ENCODE assay signal across 21 cellular contexts in the genomic region with DNA sequence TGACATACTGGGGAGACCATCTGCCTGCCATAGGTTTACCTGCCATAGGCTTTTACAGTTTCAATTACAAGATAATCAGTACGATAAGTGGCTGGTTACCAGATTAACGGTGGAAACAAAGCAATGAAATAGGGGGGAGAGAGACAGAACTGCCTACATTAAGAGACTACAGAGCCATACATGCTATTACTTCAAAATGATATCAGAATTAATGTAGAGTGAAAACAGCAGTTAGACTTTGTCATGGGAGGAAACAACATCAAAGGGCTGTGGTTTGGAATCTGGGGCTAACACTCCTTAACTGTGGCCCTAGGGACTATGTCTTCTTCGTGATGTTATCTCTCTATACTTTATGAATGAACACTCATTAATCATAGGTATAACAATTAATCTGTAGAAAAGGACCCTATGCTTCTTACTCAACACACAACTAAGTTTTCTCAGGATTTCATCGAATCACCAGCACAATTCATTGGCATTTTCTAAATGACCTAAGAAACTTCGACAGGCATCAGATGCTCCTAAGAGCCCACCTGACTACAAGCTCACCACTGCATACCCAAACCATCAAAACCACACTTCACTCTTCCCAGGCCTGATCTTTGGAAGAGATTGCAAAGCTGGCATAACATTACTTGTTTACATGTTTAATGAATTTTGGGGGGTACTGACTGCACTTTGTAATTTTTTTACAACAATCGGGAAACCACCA.
DNase-seq lines count a peak whose midpoint lies in the region; ATAC-seq and TF ChIP-seq lines count a peak whose summit lies in the region.
"Had no signal": no experiment of that assay in that cellular context is flagged by ENCODE, and none has a peak within 500 bp of the region (broad histone marks: within the 10 kb centered on the region; RNA-seq: fewer than 3 reads in every experiment).

No MANE protein-coding gene starts in this region.

- H3K27me3 ChIP-seq in DND-41 (ENCODE audit: insufficient read depth, low read length, poor library complexity), result no peaks in the 10 kb centered on the region
- no peaks in the 10 kb centered on the region for H3K27me3 ChIP-seq in mammary epithelial cell (ENCODE audit: insufficient read depth, low read length)
- H3K27me3 ChIP-seq: brain microvascular endothelial cell, thyroid gland had no signal

- CTCF ChIA-PET in mammary epithelial cell (lab: Charles Lee; ENCODE audit: low non-redundant PET), result no interaction called here

- H4K20me1 ChIP-seq in DND-41 (ENCODE audit: insufficient read depth, low read length) (no peaks in the 10 kb centered on the region), mammary epithelial cell (ENCODE audit: insufficient read depth, low read length) (no peaks in the 10 kb centered on the region)

- TF ChIP-seq CTCF in DND-41 (IDR thresholded peaks at IDR 0.05; ENCODE audit: borderline replicate concordance, extremely low read depth, low read length, poor library complexity, severe bottlenecking) (no peak), choroid plexus epithelial cell (conservative IDR thresholded peaks at IDR 0.05; ENCODE audit: low read depth, low read length) (no peak), mammary epithelial cell (conservative IDR thresholded peaks at IDR 0.05 in 1 of 2, IDR thresholded peaks at IDR 0.05 in 1 of 2; ENCODE audit: extremely low read depth in 1 of 2, insufficient read depth in 1 of 2, low read depth in 1 of 2, low read length in 2 of 2) (no peak)

- DNase-seq in COLO829 (ENCODE audit: low spot score), result peak; percentile 6
- DNase-seq in DND-41, result peak; percentile 81
- DNase-seq in NCI-H82 treated with DMSO at 0.1 percent for 48 hours (lab: John Stamatoyannopoulos, UW; ENCODE audit: unreplicated experiment), result peak; percentile 95
- DNase-seq in choroid plexus epithelial cell (ENCODE audit: low read depth), result peak; percentile 31
- no peak for DNase-seq in NCI-H187 treated with DMSO at 0.1 percent for 48 hours (lab: John Stamatoyannopoulos, UW)
- DNase-seq in mammary epithelial cell, result no peak
- DNase-seq in substantia nigra (lab: John Stamatoyannopoulos, UW), result no peak
- DNase-seq: activated CD4-positive, CD25-positive, alpha-beta regulatory T cell; activated CD8-positive, alpha-beta memory T cell treated with anti-CD3 and anti-CD28 coated beads, Interleukin-2, amount 50 U/mL, for 4 hours; activated naive CD4-positive, alpha-beta T cell treated with anti-CD3 and anti-CD28 coated beads, Interleukin-2, amount 10 ng/mL, durations not matched to agents 7 days and 5 days; dermis blood vessel endothelial cell; left cardiac atrium; NCI-H146; NCI-H446 treated with DMSO at 0.1 percent for 48 hours; psoas muscle; SIG-M5; small intestine; thyroid gland had no signal

- H2AFZ ChIP-seq in DND-41 (ENCODE audit: low read depth, low read length) (0 out of 2 replicates have a peak overlapping the region, but pooled peaks have one; percentile 40), mammary epithelial cell (ENCODE audit: low read depth, low read length) (no peak overlapping the region)

- H3K9ac ChIP-seq in DND-41 (ENCODE audit: low read depth, low read length) (peak overlapping the region; percentile 60), mammary epithelial cell (ENCODE audit: insufficient read depth, low read length) (no peak overlapping the region)

- intact Hi-C loops in mammary epithelial cell (cut with micrococcal nuclease), result no loop called here

- ATAC-seq in DND-41 (ENCODE audit: insufficient read depth, low read depth), result peak; percentile 85
- ATAC-seq in GM21529 (IDR thresholded peaks at IDR 0.05; ENCODE audit: unreplicated experiment), result no peak
- ATAC-seq: left cardiac atrium, psoas muscle had no signal

- H3K79me2 ChIP-seq in DND-41 (ENCODE audit: insufficient read depth, low read length) (peaks cover 3% of the 10 kb centered on the region; the same call in 1 of the 2 replicates), mammary epithelial cell (ENCODE audit: insufficient read depth, low read length) (no peaks in the 10 kb centered on the region)

- H3K36me3 ChIP-seq in DND-41 (ENCODE audit: insufficient read depth, low read length) (no peaks in the 10 kb centered on the region), mammary epithelial cell (ENCODE audit: insufficient read depth, low read length) (no peaks in the 10 kb centered on the region)
- H3K36me3 ChIP-seq: brain microvascular endothelial cell, thyroid gland had no signal

- BruUV-seq in mammary epithelial cell (replicated peaks; lab: Mats Ljungman, UMichigan), result no TSS peak

- peak overlapping the region in 1 of 2 experiments; percentile 45; a peak in 2 of 4 replicates for H3K4me3 ChIP-seq in DND-41 (ENCODE audit: low read depth in 1 of 2, low read length in 2 of 2)
- no peak overlapping the region for H3K4me3 ChIP-seq in choroid plexus epithelial cell (ENCODE audit: low read depth, low read length)
- no peak overlapping the region for H3K4me3 ChIP-seq in mammary epithelial cell (replicated peaks in 1 of 3; ENCODE audit: insufficient read depth in 1 of 3, low read depth in 2 of 3, low read length in 3 of 3)
- H3K4me3 ChIP-seq: psoas muscle, thyroid gland had no signal

- dilution Hi-C loops in mammary epithelial cell (cut with HindIII; ENCODE audit: low sequenced_read_pairs), result no loop called here

- H3K4me2 ChIP-seq in DND-41 (ENCODE audit: insufficient read depth, low read length) (peak overlapping the region; percentile 60), mammary epithelial cell (ENCODE audit: insufficient read depth, low read depth, low read length) (no peak overlapping the region)

- H3K4me1 ChIP-seq in DND-41 (ENCODE audit: insufficient read depth, low read length), result peaks cover 72% of the 10 kb centered on the region
- no peaks in the 10 kb centered on the region for H3K4me1 ChIP-seq in mammary epithelial cell (ENCODE audit: insufficient read depth, low read length)
- H3K4me1 ChIP-seq: psoas muscle, thyroid gland had no signal

- peak overlapping the region; percentile 95 for H3K27ac ChIP-seq in DND-41 (ENCODE audit: low read length)
- H3K27ac ChIP-seq in mammary epithelial cell (ENCODE audit: insufficient read depth, low read depth, low read length), result no peak overlapping the region
- no peak overlapping the region for H3K27ac ChIP-seq in substantia nigra (ENCODE audit: low read depth, low read length, poor library complexity, severe bottlenecking)
- H3K27ac ChIP-seq: brain microvascular endothelial cell, epithelial cell of prostate, psoas muscle, thyroid gland had no signal

- H3K9me3 ChIP-seq in DND-41 (ENCODE audit: insufficient read depth, low read length, severe bottlenecking) (peaks cover 6% of the 10 kb centered on the region), mammary epithelial cell (replicated peaks; ENCODE audit: insufficient read depth, low read length) (peaks cover under 1% of the 10 kb centered on the region)
- H3K9me3 ChIP-seq: psoas muscle, thyroid gland had no signal

- WGBS in mammary epithelial cell (ENCODE audit: low coverage, missing lambda C conversion rate), result 50% methylated on average over 6 of the region's 6 CpGs

- in situ Hi-C loops in mammary epithelial cell (cut with MboI; ENCODE audit: low sequenced_read_pairs in 2 of 2), result no loop called here

Comparison
In these comparisons a context has a peak if more than half of its experiments do, and no peak if none do; other contexts are left out.
1. DNase-seq: peak in COLO829 (single experiment), DND-41 (single experiment), NCI-H82 treated with DMSO at 0.1 percent for 48 hours (single experiment) and choroid plexus epithelial cell (single experiment); none in NCI-H187 treated with DMSO at 0.1 percent for 48 hours (single experiment), mammary epithelial cell (single experiment) and substantia nigra (0 of 49).